ENCODE assay signal across 25 cellular contexts in genomic region chr5:170761708-170762066, GRCh38. TPM values are rescaled to one million over a fixed set of nuclear protein-coding genes. Genes with fewer than 3 reads are reported as not detected.
"Had no signal": no experiment of that assay in that cellular context is flagged by ENCODE, and none has a peak within 500 bp of the region (broad histone marks: within the 10 kb centered on the region; RNA-seq: fewer than 3 reads in every experiment).

No MANE protein-coding gene starts in this region.

- H3K9ac ChIP-seq: parathyroid adenoma had no signal

- H3K4me1 Mint-ChIP-seq: memory B cell; naive B cell; stimulated activated memory B cell treated with anti-CD40 and anti-IgM and Interleukin-4, amounts not matched to agents 10 μg/mL and 1 μg/mL and 100 μg/mL, for 72 hours had no signal

- H3K36me3 Mint-ChIP-seq: memory B cell; naive B cell; stimulated activated memory B cell treated with anti-CD40 and anti-IgM and Interleukin-4, amounts not matched to agents 10 μg/mL and 1 μg/mL and 100 μg/mL, for 72 hours had no signal

- ATAC-seq: left cardiac atrium; lower lobe of right lung; psoas muscle; right lobe of liver; stimulated activated memory B cell treated with anti-CD40 and anti-IgM and Interleukin-4, amounts not matched to agents 10 μg/mL and 1 μg/mL and 100 μg/mL, for 72 hours; upper lobe of right lung had no signal

- H3K9me3 ChIP-seq: colonic mucosa, esophagus muscularis mucosa, left ventricle myocardium inferior, lower lobe of right lung, psoas muscle, right lobe of liver, tibial artery, upper lobe of right lung had no signal

- H3K27me3 ChIP-seq: colonic mucosa, esophagus muscularis mucosa, right lobe of liver, tibial artery, upper lobe of right lung had no signal

- H3K4me1 ChIP-seq: colonic mucosa, parathyroid adenoma, psoas muscle, right lobe of liver had no signal

- H3K27ac Mint-ChIP-seq: memory B cell; nephron; stimulated activated memory B cell treated with anti-CD40 and anti-IgM and Interleukin-4, amounts not matched to agents 10 μg/mL and 1 μg/mL and 100 μg/mL, for 72 hours; stimulated activated naive CD8-positive, alpha-beta T cell treated with anti-CD3 and anti-CD28 coated beads, Interleukin-15, Interleukin-2, amounts not matched to agents 100 ng/mL and 50 ng/mL, for 24 hours had no signal

- H3K9me3 Mint-ChIP-seq: memory B cell; naive B cell; nephron; stimulated activated memory B cell treated with anti-CD40 and anti-IgM and Interleukin-4, amounts not matched to agents 10 μg/mL and 1 μg/mL and 100 μg/mL, for 72 hours; stimulated activated naive CD8-positive, alpha-beta T cell treated with anti-CD3 and anti-CD28 coated beads, Interleukin-15, Interleukin-2, amounts not matched to agents 100 ng/mL and 50 ng/mL, for 24 hours had no signal

- H3K79me2 ChIP-seq: parathyroid adenoma had no signal

- DNase-seq: caudate nucleus; colonic mucosa; dermis blood vessel endothelial cell; effector CD4-positive, alpha-beta T cell; kidney; left cardiac atrium; left ventricle myocardium inferior; lower lobe of right lung; midbrain; naive B cell; psoas muscle; retina; right lobe of liver; stimulated activated CD4-positive, alpha-beta T cell treated with anti-CD3 and anti-CD28 coated beads, Interleukin-4, amount 100 ng/mL, for 1 hour; tibial artery; upper lobe of right lung had no signal

- H3K27ac ChIP-seq: colonic mucosa, epithelial cell of prostate, esophagus muscularis mucosa, left ventricle myocardium inferior, lower lobe of right lung, parathyroid adenoma, psoas muscle, right lobe of liver, tibial artery, upper lobe of right lung had no signal

- H3K36me3 ChIP-seq: colonic mucosa, esophagus muscularis mucosa, left ventricle myocardium inferior, lower lobe of right lung, right lobe of liver, tibial artery, upper lobe of right lung had no signal

- H3K4me3 ChIP-seq: colonic mucosa, esophagus muscularis mucosa, left ventricle myocardium inferior, lower lobe of right lung, psoas muscle, right lobe of liver, tibial artery, upper lobe of right lung had no signal

- H2AFZ ChIP-seq: parathyroid adenoma had no signal

- H3K4me3 Mint-ChIP-seq: memory B cell; naive B cell; nephron; stimulated activated memory B cell treated with anti-CD40 and anti-IgM and Interleukin-4, amounts not matched to agents 10 μg/mL and 1 μg/mL and 100 μg/mL, for 72 hours; stimulated activated naive CD8-positive, alpha-beta T cell treated with anti-CD3 and anti-CD28 coated beads, Interleukin-15, Interleukin-2, amounts not matched to agents 100 ng/mL and 50 ng/mL, for 24 hours had no signal

RNA-seq across cellular contexts. Expression of gene GABRP, which starts 21.8 kb away (rescaled TPM):
- total RNA-seq: cerebellum, colonic mucosa, fibroblast of villous mesenchyme, psoas muscle, upper lobe of right lung had no signal
